ENCODE assay signal across 8 cellular contexts in genomic region chr9:92293075-92293354, GRCh38. TPM values are rescaled to one million over a fixed set of nuclear protein-coding genes. Genes with fewer than 3 reads are reported as not detected.
DNase-seq lines count a peak whose midpoint lies in the region; ATAC-seq and TF ChIP-seq lines count a peak whose summit lies in the region.

No MANE protein-coding gene starts in this region.

- H3K9me3 ChIP-seq in BLaER1 treated with 17β-estradiol and CSF1 and Interleukin-3, amounts not matched to agents 10 nM and 100 nM (replicated peaks in 1 of 11) = no peaks in the 10 kb centered on the region
- H3K9me3 ChIP-seq in MG63 (no peaks in the 10 kb centered on the region), neural cell (ENCODE audit: low read length) (no peaks in the 10 kb centered on the region)
- no peaks in the 10 kb centered on the region for H3K9me3 ChIP-seq in effector memory CD4-positive, alpha-beta T cell (ENCODE audit: control insufficient read depth, low read length)

- peaks cover 4 to 46% (median 43%) of the 10 kb centered on the region in 11 experiments; a peak in 17 of 22 replicates for H4K20me1 ChIP-seq in BLaER1 treated with 17β-estradiol and CSF1 and Interleukin-3, amounts not matched to agents 10 nM and 100 nM
- no peaks in the 10 kb centered on the region for H4K20me1 ChIP-seq in neural cell (ENCODE audit: insufficient read depth)

- TF ChIP-seq CTCF in neural cell (IDR thresholded peaks at IDR 0.05; ENCODE audit: poor library complexity, severe bottlenecking) = no peak

- no peak for TF ChIP-seq EP300 in neural cell (conservative IDR thresholded peaks at IDR 0.05; ENCODE audit: poor library complexity, severe bottlenecking)

- peak overlapping the region; percentile 78 to 99 (median 96) for H3K4me2 ChIP-seq in BLaER1 treated with 17β-estradiol and CSF1 and Interleukin-3, amounts not matched to agents 10 nM and 100 nM
- H3K4me2 ChIP-seq in neural cell (ENCODE audit: low read length) = peak overlapping the region; percentile 91

- H3K27me3 ChIP-seq in BLaER1 treated with 17β-estradiol and CSF1 and Interleukin-3, amounts not matched to agents 10 nM and 100 nM = no peaks in the 10 kb centered on the region
- H3K27me3 ChIP-seq in MG63 (no peaks in the 10 kb centered on the region), neural cell (ENCODE audit: insufficient read depth, low read depth, low read length) (no peaks in the 10 kb centered on the region)
- no peaks in the 10 kb centered on the region for H3K27me3 ChIP-seq in effector memory CD4-positive, alpha-beta T cell (replicated peaks; ENCODE audit: control insufficient read depth, insufficient read depth, low read length, poor library complexity, severe bottlenecking)

- H3K9ac ChIP-seq in BLaER1 treated with 17β-estradiol and CSF1 and Interleukin-3, amounts not matched to agents 10 nM and 100 nM = peak overlapping the region; percentile 78 to 97 (median 89)
- peak overlapping the region; percentile 67 for H3K9ac ChIP-seq in neural cell (ENCODE audit: low read length)

- peaks cover 34% of the 10 kb centered on the region for H3K79me2 ChIP-seq in neural cell (replicated peaks; ENCODE audit: insufficient read depth, low read length)

- H3K36me3 ChIP-seq in BLaER1 treated with 17β-estradiol and CSF1 and Interleukin-3, amounts not matched to agents 10 nM and 100 nM = peaks cover 34 to 64% (median 53%) of the 10 kb centered on the region in 11 experiments
- H3K36me3 ChIP-seq in MG63 (peaks cover 72% of the 10 kb centered on the region), neural cell (ENCODE audit: insufficient read depth, low read length) (no peaks in the 10 kb centered on the region)
- peaks cover 11% of the 10 kb centered on the region for H3K36me3 ChIP-seq in effector memory CD4-positive, alpha-beta T cell (ENCODE audit: control insufficient read depth, insufficient read depth, low read length)

- peaks cover 40 to 61% (median 57%) of the 10 kb centered on the region in 10 experiments for H3K4me1 ChIP-seq in BLaER1 treated with 17β-estradiol and CSF1 and Interleukin-3, amounts not matched to agents 10 nM and 100 nM
- H3K4me1 ChIP-seq in effector memory CD4-positive, alpha-beta T cell (ENCODE audit: control insufficient read depth, insufficient read depth, low read length, poor library complexity, severe bottlenecking) = peaks cover 26% of the 10 kb centered on the region

- no peaks in the 10 kb centered on the region for H3K9me2 ChIP-seq in neural cell (ENCODE audit: insufficient read depth, low read length)

- no peak for DNase-seq in MG63
- DNase-seq in effector memory CD4-positive, alpha-beta T cell = no peak
- DNase-seq in RKO (ENCODE audit: low spot score) = no peak
- DNase-seq in caudate nucleus (lab: John Stamatoyannopoulos, UW) = no peak
- no peak for DNase-seq in NK-92 treated with Interleukin-12 subunit alpha and Interleukin-12 subunit beta, amount 100 ng/mL, for 24 hours (lab: John Stamatoyannopoulos, UW)

- ATAC-seq in GM21737 (IDR thresholded peaks at IDR 0.05; ENCODE audit: unreplicated experiment) = no peak

- H3F3A ChIP-seq in neural cell (ENCODE audit: insufficient read depth, low read length, poor library complexity, severe bottlenecking) = no peaks in the 10 kb centered on the region

- H3K27ac ChIP-seq in BLaER1 treated with 17β-estradiol and CSF1 and Interleukin-3, amounts not matched to agents 10 nM and 100 nM = peak overlapping the region; percentile 74 to 98 (median 88); a peak in 21 of 22 replicates
- peak overlapping the region; percentile 72 for H3K27ac ChIP-seq in effector memory CD4-positive, alpha-beta T cell (ENCODE audit: insufficient read depth, low read length, poor library complexity, severe bottlenecking)
- H3K27ac ChIP-seq in neural cell (ENCODE audit: low read length) (peak overlapping the region; percentile 52), caudate nucleus (ENCODE audit: low read depth, low read length) (no peak overlapping the region)

- no peak for TF ChIP-seq RAD21 in neural cell (conservative IDR thresholded peaks at IDR 0.05)

- peak overlapping the region; percentile 75 for H2AFZ ChIP-seq in neural cell (ENCODE audit: low read depth, low read length)

- peak overlapping the region; percentile 66 to 87 (median 80) for H3K4me3 ChIP-seq in BLaER1 treated with 17β-estradiol and CSF1 and Interleukin-3, amounts not matched to agents 10 nM and 100 nM
- H3K4me3 ChIP-seq in MG63 = peak overlapping the region; percentile 93
- peak overlapping the region; percentile 93 for H3K4me3 ChIP-seq in effector memory CD4-positive, alpha-beta T cell (ENCODE audit: insufficient read depth, low read depth, low read length, poor library complexity, severe bottlenecking)
- peak overlapping the region; percentile 80 for H3K4me3 ChIP-seq in neural cell (ENCODE audit: low read length)

TF ChIP-seq in neural cell, 6 proteins besides CTCF, POLR2A, EP300 and RAD21:
- TF ChIP-seq TAF1 (IDR thresholded peaks at IDR 0.05; ENCODE audit: low read depth) (no peak), EZH2 (IDR thresholded peaks at IDR 0.05; ENCODE audit: borderline replicate concordance, insufficient read depth, low read length, poor library complexity, severe bottlenecking) (no peak), REST (IDR thresholded peaks at IDR 0.05; ENCODE audit: borderline replicate concordance) (no peak), MXI1 (conservative IDR thresholded peaks at IDR 0.05; ENCODE audit: poor library complexity, severe bottlenecking) (no peak)

RNA-seq across cellular contexts. Expression of gene IARS1, which starts 0.5 kb away (rescaled TPM):
- total RNA-seq in MG63 (2014; rRNA removed; shearing (Covaris generic); ENCODE audit: low replicate concordance) = 283 and 306 TPM in 2 replicates
- 58.1 and 64.4 TPM in 2 replicates for polyA plus RNA-seq in neural cell
- polyA minus RNA-seq in neural cell = 168 and 176 TPM in 2 replicates

RNA-seq across cellular contexts. Expression of gene NOL8, which starts 32.1 kb away (rescaled TPM):
- total RNA-seq in MG63 (2014; rRNA removed; shearing (Covaris generic); ENCODE audit: low replicate concordance) = 22.3 and 31.0 TPM in 2 replicates
- polyA plus RNA-seq in neural cell = 12.6 and 25.3 TPM in 2 replicates
- 22.9 and 38.3 TPM in 2 replicates for polyA minus RNA-seq in neural cell

RNA-seq across cellular contexts. Expression of gene CENPP, which starts 32.7 kb away (rescaled TPM):
- total RNA-seq in MG63 (2014; rRNA removed; shearing (Covaris generic); ENCODE audit: low replicate concordance) = 16.2 and 37.6 TPM in 2 replicates
- polyA plus RNA-seq in neural cell = 2.8 and 5.0 TPM in 2 replicates
- polyA minus RNA-seq in neural cell = 6.6 and 8.0 TPM in 2 replicates
